ENCODE assay signal across 1 cellular context in the genomic region with DNA sequence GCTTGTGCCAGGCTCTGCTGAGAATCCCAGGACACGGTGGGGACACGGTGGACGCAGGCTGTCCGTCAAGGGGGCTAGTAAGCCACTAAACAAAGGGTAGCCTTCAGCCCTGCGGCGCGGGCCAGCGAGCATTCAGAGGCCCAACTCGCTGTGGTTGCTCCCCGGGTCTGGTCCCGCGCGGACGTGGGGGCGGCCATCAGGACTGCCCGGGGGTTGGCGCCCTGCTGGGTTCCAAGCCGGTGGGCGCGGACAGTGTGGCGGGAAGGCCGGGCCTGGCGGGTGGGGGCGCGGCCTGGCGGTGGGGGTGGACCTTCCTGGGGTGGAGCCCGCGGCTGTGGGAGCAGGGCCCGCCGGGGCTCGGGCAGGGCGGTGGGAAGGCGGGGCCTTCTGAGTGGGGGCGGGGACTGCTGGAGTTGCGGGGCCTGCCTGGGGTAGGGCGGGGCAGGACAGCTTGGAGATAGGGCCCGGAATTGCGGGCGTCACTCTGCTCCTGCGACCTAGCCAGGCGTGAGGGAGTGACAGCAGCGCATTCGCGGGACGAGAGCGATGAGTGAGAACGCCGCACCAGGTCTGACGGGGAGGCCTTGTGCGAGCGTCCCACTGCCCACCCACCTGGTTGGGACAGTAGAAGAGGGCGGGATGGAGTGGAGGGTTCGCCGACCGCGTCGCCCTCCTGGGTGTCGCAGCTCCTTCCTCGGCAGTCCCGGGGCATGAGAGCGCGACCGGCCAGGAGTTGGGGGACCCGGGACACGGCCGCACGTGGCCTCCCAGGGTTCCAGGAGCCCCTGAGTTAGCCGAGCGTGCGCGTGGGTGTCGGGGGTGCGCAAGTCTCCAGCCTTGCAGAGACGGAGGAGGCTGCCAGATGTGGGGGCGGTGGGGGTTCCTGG.
TF ChIP-seq lines count a peak whose summit lies in the region.

A gene with protein sequence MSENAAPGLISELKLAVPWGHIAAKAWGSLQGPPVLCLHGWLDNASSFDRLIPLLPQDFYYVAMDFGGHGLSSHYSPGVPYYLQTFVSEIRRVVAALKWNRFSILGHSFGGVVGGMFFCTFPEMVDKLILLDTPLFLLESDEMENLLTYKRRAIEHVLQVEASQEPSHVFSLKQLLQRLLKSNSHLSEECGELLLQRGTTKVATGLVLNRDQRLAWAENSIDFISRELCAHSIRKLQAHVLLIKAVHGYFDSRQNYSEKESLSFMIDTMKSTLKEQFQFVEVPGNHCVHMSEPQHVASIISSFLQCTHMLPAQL (plus strand): TSS at position 482 of the 887 bp plus-strand sequence. CDS start 65 bp downstream, at position 547.

TF ChIP-seq in HEK293, 187 proteins besides CTCF, POLR2A, EP300 and RAD21 (continued from another document):
- TF ChIP-seq PRDM10 (tag by site-specific recombination; IDR thresholded peaks at IDR 0.05) = peak; percentile 35; the same call in 1 of the 2 replicates
- TF ChIP-seq ZNF555 (tag by site-specific recombination; conservative IDR thresholded peaks at IDR 0.05) = no peak
- TF ChIP-seq ZNF211 (tag by site-specific recombination; IDR thresholded peaks at IDR 0.05; ENCODE audit: low read depth) = no peak
- peak; percentile 64; the same call in 1 of the 2 replicates for TF ChIP-seq ZBTB8A (tag by site-specific recombination; IDR thresholded peaks at IDR 0.05)
- TF ChIP-seq ZNF324 (tag by site-specific recombination; IDR thresholded peaks at IDR 0.05) = 0 out of 2 replicates have a peak, but pooled peaks have one; percentile 19
- no peak for TF ChIP-seq ZNF292 (tag by site-specific recombination; IDR thresholded peaks at IDR 0.05; ENCODE audit: borderline replicate concordance, low read depth)
- TF ChIP-seq ZNF510 (tag by site-specific recombination; IDR thresholded peaks at IDR 0.05; ENCODE audit: insufficient replicate concordance) = no peak
- no peak for TF ChIP-seq ZNF214 (tag by site-specific recombination; IDR thresholded peaks at IDR 0.05; ENCODE audit: borderline replicate concordance)
- TF ChIP-seq ZSCAN4 (tag by site-specific recombination; IDR thresholded peaks at IDR 0.05) = no peak
- no peak for TF ChIP-seq MZF1 (tag by site-specific recombination; IDR thresholded peaks at IDR 0.05; ENCODE audit: borderline replicate concordance)
- TF ChIP-seq WT1 (tag by site-specific recombination; IDR thresholded peaks at IDR 0.05) = no peak
- peak; percentile 76 for TF ChIP-seq GLIS2 (tag by site-specific recombination; IDR thresholded peaks at IDR 0.05)
- TF ChIP-seq ZNF501 (tag by site-specific recombination; IDR thresholded peaks at IDR 0.05) = 0 out of 2 replicates have a peak, but pooled peaks have one; percentile 39
- TF ChIP-seq ZNF768 (tag by site-specific recombination; IDR thresholded peaks at IDR 0.05) = no peak
- TF ChIP-seq, protein P1, sequence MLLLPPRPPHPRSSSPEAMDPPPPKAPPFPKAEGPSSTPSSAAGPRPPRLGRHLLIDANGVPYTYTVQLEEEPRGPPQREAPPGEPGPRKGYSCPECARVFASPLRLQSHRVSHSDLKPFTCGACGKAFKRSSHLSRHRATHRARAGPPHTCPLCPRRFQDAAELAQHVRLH (tag by site-specific recombination; IDR thresholded peaks at IDR 0.05) = no peak
- TF ChIP-seq, protein P2, sequence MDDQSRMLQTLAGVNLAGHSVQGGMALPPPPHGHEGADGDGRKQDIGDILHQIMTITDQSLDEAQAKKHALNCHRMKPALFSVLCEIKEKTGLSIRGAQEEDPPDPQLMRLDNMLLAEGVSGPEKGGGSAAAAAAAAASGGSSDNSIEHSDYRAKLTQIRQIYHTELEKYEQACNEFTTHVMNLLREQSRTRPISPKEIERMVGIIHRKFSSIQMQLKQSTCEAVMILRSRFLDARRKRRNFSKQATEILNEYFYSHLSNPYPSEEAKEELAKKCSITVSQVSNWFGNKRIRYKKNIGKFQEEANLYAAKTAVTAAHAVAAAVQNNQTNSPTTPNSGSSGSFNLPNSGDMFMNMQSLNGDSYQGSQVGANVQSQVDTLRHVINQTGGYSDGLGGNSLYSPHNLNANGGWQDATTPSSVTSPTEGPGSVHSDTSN (CRISPR knock-in tag; IDR thresholded peaks at IDR 0.05) = 0 out of 2 replicates have a peak, but pooled peaks have one; percentile 33
